In the genomic region with DNA sequence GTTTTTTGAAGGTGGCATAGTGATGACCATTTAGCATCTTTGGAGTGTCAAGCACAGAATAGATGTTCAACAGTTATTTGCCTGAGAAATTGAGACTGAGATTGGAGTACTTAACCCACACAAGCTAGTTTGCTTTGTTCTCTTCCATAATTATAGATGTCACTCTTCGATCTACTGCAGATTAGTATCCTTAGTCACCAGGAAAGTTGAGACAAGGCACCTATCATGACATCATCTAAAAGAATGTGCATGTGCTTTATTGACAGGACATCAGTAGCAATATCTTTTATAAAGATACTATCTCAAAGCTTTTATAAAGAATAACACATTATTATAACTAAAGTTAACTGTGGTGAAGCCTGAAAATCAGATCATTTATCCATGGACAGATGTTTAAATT, we compare ENCODE assay signal across 15 cellular contexts.
"Had no signal": no experiment of that assay in that cellular context is flagged by ENCODE, and none has a peak within 500 bp of the region (broad histone marks: within the 10 kb centered on the region; RNA-seq: fewer than 3 reads in every experiment).

No MANE protein-coding gene starts in this region.

- H3K27me3 ChIP-seq: heart left ventricle, pancreas, tibial artery, upper lobe of left lung, uterus had no signal

- ATAC-seq: heart left ventricle; pancreas; right cardiac atrium; stimulated activated effector memory CD8-positive, alpha-beta T cell treated with anti-CD3 and anti-CD28 coated beads, Interleukin-12 subunit alpha, Interleukin-12 subunit beta, amount 100 ng/mL, for 72 hours had no signal

- H3K4me1 ChIP-seq: uterus had no signal

- H3K27ac ChIP-seq: heart left ventricle, pancreas, tibial artery, upper lobe of left lung, uterus had no signal

- DNase-seq: erythroblast; foreskin melanocyte; heart left ventricle; hippocampal formation; mesendoderm; naive B cell; occipital lobe; pancreas; right cardiac atrium; stimulated activated CD4-positive, alpha-beta T cell treated with anti-CD3 and anti-CD28 coated beads, Interleukin-2, amount 100 ng/mL, for 48 hours; stimulated activated CD8-positive, alpha-beta memory T cell treated with anti-CD3 and anti-CD28 coated beads, Interleukin-4, amount 100 ng/mL, for 48 hours; tibial artery; upper lobe of left lung; uterus had no signal
